ENCODE assay signal across 34 cellular contexts in genomic region chr5:151553130-151553670, GRCh38. TPM values are rescaled to one million over a fixed set of nuclear protein-coding genes. Genes with fewer than 3 reads are reported as not detected.
"Had no signal": no experiment of that assay in that cellular context is flagged by ENCODE, and none has a peak within 500 bp of the region (broad histone marks: within the 10 kb centered on the region; RNA-seq: fewer than 3 reads in every experiment).

No MANE protein-coding gene starts in this region.

- H3K9me3 ChIP-seq: Peyer's patch had no signal

- H3K27me3 ChIP-seq: Peyer's patch had no signal

- DNase-seq: activated CD4-positive, alpha-beta memory T cell treated with anti-CD3 and anti-CD28 coated beads, Interleukin-2, amount 10 ng/mL, durations not matched to agents 7 days and 5 days; activated CD4-positive, alpha-beta T cell treated with anti-CD3 and anti-CD28 coated beads for 1 hour; activated CD4-positive, alpha-beta T cell treated with anti-CD3 and anti-CD28 coated beads for 48 hours; activated CD4-positive, CD25-positive, alpha-beta regulatory T cell; activated CD8-positive, alpha-beta memory T cell treated with anti-CD3 and anti-CD28 coated beads for 24 hours; activated CD8-positive, alpha-beta memory T cell treated with anti-CD3 and anti-CD28 coated beads, Interleukin-2, amount 10 ng/mL, durations not matched to agents 7 days and 5 days; activated CD8-positive, alpha-beta memory T cell treated with anti-CD3 and anti-CD28 coated beads, Interleukin-2, amount 50 U/mL, for 48 hours; activated effector memory CD4-positive, alpha-beta T cell treated with Interleukin-2 at 50 U/mL for 16 hours; activated naive CD4-positive, alpha-beta T cell treated with anti-CD3 and anti-CD28 coated beads, Interleukin-2, amount 10 ng/mL, durations not matched to agents 7 days and 5 days; activated naive CD8-positive, alpha-beta T cell treated with anti-CD3 and anti-CD28 coated beads, Interleukin-2, amount 50 U/mL, for 24 hours; activated T-cell treated with anti-CD3 and anti-CD28 coated beads, Interleukin-2, amount 50 U/mL, for 48 hours; anterior cingulate cortex; NCI-H1092 treated with DMSO at 0.1 percent for 48 hours; NCI-H1417; NCI-H146; NCI-H187; NCI-H2029 treated with DMSO at 0.1 percent for 48 hours; NCI-H2107; NCI-H2171; NCI-H510A; NCI-H526; NCI-H748 treated with DMSO at 0.1 percent for 48 hours; NK-92 treated with Interleukin-12 subunit alpha and Interleukin-12 subunit beta, amount 100 ng/mL, for 24 hours; PC-3; Peyer's patch; RPMI8226; SIG-M5; T-cell; T-helper 2 cell; T1000; WERI-Rb-1 had no signal

- FAIRE-seq: bronchial epithelial cell had no signal

- H3K4me3 ChIP-seq: Peyer's patch had no signal

- H3K27ac ChIP-seq: Peyer's patch, WERI-Rb-1 had no signal

- H3K36me3 ChIP-seq: Peyer's patch, WERI-Rb-1 had no signal

- H3K4me1 ChIP-seq: Peyer's patch had no signal

- ATAC-seq: activated CD8-positive, alpha-beta memory T cell treated with anti-CD3 and anti-CD28 coated beads, Interleukin-2, amount 10 ng/mL, durations not matched to agents 7 days and 5 days; activated naive CD8-positive, alpha-beta T cell treated with anti-CD3 and anti-CD28 coated beads, Interleukin-2, amount 50 U/mL, for 24 hours; PC-3; Right ventricle myocardium inferior; SK-N-SH treated with all-trans-retinoic acid at 6 μM for 48 hours; T-cell had no signal

RNA-seq across cellular contexts. Expression of gene FAT2, which starts 37.9 kb away (rescaled TPM):
- total RNA-seq: activated CD4-positive, alpha-beta memory T cell treated with anti-CD3 and anti-CD28 coated beads, Interleukin-2, amount 10 ng/mL, durations not matched to agents 7 days and 5 days; activated CD8-positive, alpha-beta memory T cell treated with anti-CD3 and anti-CD28 coated beads, Interleukin-2, amount 10 ng/mL, durations not matched to agents 7 days and 5 days; PC-3; Right ventricle myocardium inferior; T-cell had no signal
